Comparison of ENCODE assay signal across 8 cellular contexts in the genomic region with DNA sequence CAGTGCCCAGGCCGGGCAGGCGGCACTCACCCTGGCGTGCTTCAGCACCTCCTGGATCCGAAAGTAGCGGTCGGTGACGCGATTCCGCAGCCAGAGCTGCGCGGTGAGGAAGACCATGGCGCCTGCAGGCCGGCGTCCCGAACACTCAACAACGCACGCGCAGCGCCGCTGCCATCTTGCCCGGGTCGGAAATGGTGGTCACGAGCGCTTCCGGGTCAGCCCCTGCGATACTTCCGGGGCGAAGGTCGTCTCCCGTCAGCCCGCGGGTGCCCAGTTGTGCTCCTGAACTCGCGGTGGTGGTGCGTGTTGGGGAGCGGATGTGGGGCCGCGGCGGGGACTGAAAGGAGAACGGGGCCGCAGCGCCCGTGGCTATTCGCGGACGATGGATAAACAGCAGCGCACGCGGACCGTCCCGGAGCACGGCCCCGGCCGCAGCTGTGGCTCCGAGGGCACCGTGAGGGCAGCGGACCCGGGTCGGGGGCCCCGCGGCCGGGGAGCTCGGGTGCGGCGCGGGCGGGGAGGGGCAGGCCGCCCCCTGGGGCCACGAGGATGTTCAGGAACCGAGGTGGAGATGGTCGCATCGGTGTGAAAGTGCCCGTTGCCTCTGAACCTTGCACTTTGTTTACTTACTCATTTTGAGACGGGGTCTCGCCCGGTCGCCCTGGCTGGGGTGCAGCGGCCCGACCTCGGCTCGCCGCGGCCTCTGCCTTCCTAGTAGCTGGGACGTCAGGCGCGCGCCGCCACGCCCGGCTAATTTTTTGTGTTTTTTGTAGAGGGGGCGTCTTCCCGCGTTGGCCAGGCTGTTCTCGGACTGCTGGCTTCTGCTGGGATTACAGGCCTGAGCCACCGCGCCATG. TPM values are rescaled to one million over a fixed set of nuclear protein-coding genes. Genes with fewer than 3 reads are reported as not detected.
DNase-seq lines count a peak whose midpoint lies in the region; ATAC-seq and TF ChIP-seq lines count a peak whose summit lies in the region.

A gene (minus strand): TSS at position 193 of the 856 bp plus-strand sequence. CDS start 76 bp downstream, at position 117.

- TF ChIP-seq CTCF in CD4-positive, alpha-beta T cell (IDR thresholded peaks at IDR 0.05), result no peak
- TF ChIP-seq CTCF in lower leg skin (IDR thresholded peaks at IDR 0.05), result no peak

- no peaks in the 10 kb centered on the region for H3K27me3 ChIP-seq in CD4-positive, alpha-beta T cell (ENCODE audit: control insufficient read depth, insufficient read depth, low read length)
- no peaks in the 10 kb centered on the region for H3K27me3 ChIP-seq in duodenal mucosa (ENCODE audit: control insufficient read depth in 1 of 2, insufficient read depth in 2 of 2, low read length in 2 of 2)

- POLR2A ChIA-PET in CD4-positive, alpha-beta T cell (lab: Charles Lee), result interaction anchor here (0.6 to 5.3 kb wide), 6 partner anchors 8 to 393 kb away, joined by 3 to 45 read pairs (median 7); a partner anchor contains a TSS
- POLR2A ChIA-PET in activated CD4-positive, alpha-beta memory T cell treated with anti-CD3 and anti-CD28 coated beads for 36 hours (lab: Charles Lee), result interaction anchor here (0.6 to 1.6 kb wide), 9 partner anchors 8 to 208 kb away, joined by 3 to 17 read pairs (median 3); a partner anchor contains a TSS

- H3K36me3 ChIP-seq in duodenal mucosa (ENCODE audit: control insufficient read depth in 1 of 2, insufficient read depth in 2 of 2, low read length in 2 of 2), result peaks cover 8 to 26% of the 10 kb centered on the region in 2 donors

- H3K27ac Mint-ChIP-seq in CD4-positive, alpha-beta T cell, result peak within 1 kb of the TSS; percentile 91
- peak within 1 kb of the TSS; percentile 94 for H3K27ac Mint-ChIP-seq in activated CD4-positive, alpha-beta memory T cell treated with anti-CD3 and anti-CD28 coated beads for 36 hours

- H3K36me3 Mint-ChIP-seq in CD4-positive, alpha-beta T cell (ENCODE audit: low read depth), result peaks cover 40% of the 10 kb centered on the region
- H3K36me3 Mint-ChIP-seq in activated CD4-positive, alpha-beta memory T cell treated with anti-CD3 and anti-CD28 coated beads for 36 hours, result peaks cover 44% of the 10 kb centered on the region

- H3K9me3 ChIP-seq in CD4-positive, alpha-beta T cell (ENCODE audit: control insufficient read depth, low read length), result no peaks in the 10 kb centered on the region
- no peaks in the 10 kb centered on the region for H3K9me3 ChIP-seq in duodenal mucosa (ENCODE audit: control insufficient read depth in 1 of 2, low read length in 2 of 2)

- H3K4me1 ChIP-seq in duodenal mucosa (ENCODE audit: control insufficient read depth in 1 of 2, insufficient read depth in 2 of 2, low read length in 2 of 2), result peaks cover 13 to 20% of the 10 kb centered on the region in 2 donors

- peak within 1 kb of the TSS; percentile 78 to 91 for H3K4me3 ChIP-seq in duodenal mucosa (ENCODE audit: low read depth in 1 of 2, low read length in 2 of 2)
- H3K4me3 ChIP-seq in lower leg skin (ENCODE audit: low read depth, poor library complexity, severe bottlenecking), result peak within 1 kb of the TSS; percentile 95

- CTCF ChIA-PET in CD4-positive, alpha-beta T cell (lab: Charles Lee), result interaction anchor here (1.0 to 2.4 kb wide), 5 partner anchors 8 to 97 kb away, joined by 3 to 8 read pairs (median 4); a partner anchor contains a TSS
- CTCF ChIA-PET in activated CD4-positive, alpha-beta memory T cell treated with anti-CD3 and anti-CD28 coated beads for 36 hours (lab: Charles Lee), result interaction anchor here (1.6 to 1.9 kb wide), 3 partner anchors 8 to 34 kb away, joined by 5 to 11 read pairs (median 8); a partner anchor contains a TSS

- ATAC-seq in CD4-positive, alpha-beta T cell (ENCODE audit: poor library complexity), result peak; percentile 94
- peak; percentile 89 for ATAC-seq in GM19452 (IDR thresholded peaks at IDR 0.05; ENCODE audit: unreplicated experiment)

- 1% methylated on average over 59 to 76 of the region's 96 CpGs for whole genome bisulfite sequencing in lower leg skin, 2 donors

- peak in 1 of 2 donors; percentile 11 for TF ChIP-seq POLR2A in lower leg skin (IDR thresholded peaks at IDR 0.05)

- intact Hi-C loops in CD4-positive, alpha-beta T cell (cut with DNase I, micrococcal nuclease), result loop anchor here (1.0 to 2.0 kb wide), 5 partner anchors 8 to 291 kb away; a partner anchor contains a TSS
- intact Hi-C loops in activated CD4-positive, alpha-beta memory T cell treated with anti-CD3 and anti-CD28 coated beads for 36 hours (cut with micrococcal nuclease), result loop anchor here (1.0 to 10.0 kb wide), 3 partner anchors 8 to 97 kb away; a partner anchor contains a TSS
- intact Hi-C loops in lower leg skin (cut with DNase I; ENCODE audit: low total_unique reads), result no loop called here

- DNase-seq in CD4-positive, alpha-beta T cell, result peak; percentile 93 to 97 (median 94)
- DNase-seq in HK-2 (ENCODE audit: unreplicated experiment) (peak; percentile 91), NCI-H82 treated with DMSO at 0.1 percent for 48 hours (lab: John Stamatoyannopoulos, UW; ENCODE audit: unreplicated experiment) (peak; percentile 85), lower leg skin (ENCODE audit: low spot score in 2 of 2) (peak; percentile 93 to 99)
- DNase-seq in activated CD4-positive, alpha-beta memory T cell treated with anti-CD3 and anti-CD28 coated beads for 36 hours, result peak; percentile 98
- peak; percentile 92 to 94 for DNase-seq in stimulated activated CD4-positive, alpha-beta T cell treated with anti-CD3 and anti-CD28 coated beads, Interleukin-4, amount 100 ng/mL, for 48 hours (ENCODE audit: low read depth in 2 of 2)

- peaks cover 32% of the 10 kb centered on the region for H3K4me1 Mint-ChIP-seq in CD4-positive, alpha-beta T cell (ENCODE audit: low read depth)
- H3K4me1 Mint-ChIP-seq in activated CD4-positive, alpha-beta memory T cell treated with anti-CD3 and anti-CD28 coated beads for 36 hours (ENCODE audit: low read depth), result peaks cover 49% of the 10 kb centered on the region

- no peaks in the 10 kb centered on the region for H3K27me3 Mint-ChIP-seq in CD4-positive, alpha-beta T cell
- no peaks in the 10 kb centered on the region for H3K27me3 Mint-ChIP-seq in activated CD4-positive, alpha-beta memory T cell treated with anti-CD3 and anti-CD28 coated beads for 36 hours

- peak within 1 kb of the TSS; percentile 88 for H3K27ac ChIP-seq in CD4-positive, alpha-beta T cell (ENCODE audit: low read depth, low read length)
- peak within 1 kb of the TSS; percentile 50 for H3K27ac ChIP-seq in duodenal mucosa (ENCODE audit: low read depth, low read length)

- H3K4me3 Mint-ChIP-seq in CD4-positive, alpha-beta T cell, result peak within 1 kb of the TSS; percentile 94
- H3K4me3 Mint-ChIP-seq in activated CD4-positive, alpha-beta memory T cell treated with anti-CD3 and anti-CD28 coated beads for 36 hours, result peak within 1 kb of the TSS; percentile 93

- H3K9me3 Mint-ChIP-seq in CD4-positive, alpha-beta T cell, result no peaks in the 10 kb centered on the region
- H3K9me3 Mint-ChIP-seq in activated CD4-positive, alpha-beta memory T cell treated with anti-CD3 and anti-CD28 coated beads for 36 hours, result peaks cover 3% of the 10 kb centered on the region

- peak within 1 kb of the TSS; percentile 76 to 79 for H3K9ac ChIP-seq in duodenal mucosa (ENCODE audit: low read depth in 1 of 2, low read length in 2 of 2)

RNA-seq across cellular contexts. Expression of the gene that starts here (rescaled TPM):
- 100 to 1,000 TPM in 1 of 2 experiments, 10 to 100 TPM in 1; 99.9 to 103 TPM for total RNA-seq in CD4-positive, alpha-beta T cell
- total RNA-seq in activated CD4-positive, alpha-beta memory T cell treated with anti-CD3 and anti-CD28 coated beads for 36 hours, result 100 to 1,000 TPM; 122 to 123 TPM
- 100 to 1,000 TPM in 3 of 4 donors, 10 to 100 TPM in 1; 83.4 to 122 (median 106) TPM for total RNA-seq in lower leg skin

Comparison
In these comparisons a context has a peak if more than half of its experiments do, and no peak if none do; other contexts are left out.
1. Peak in every context shown above with its lines: DNase-seq, ATAC-seq, H3K4me3 ChIP-seq and H3K27ac ChIP-seq.